Comparison of ENCODE assay signal across 21 cellular contexts in genomic region chr11:112156153-112156552, GRCh38. TPM values are rescaled to one million over a fixed set of nuclear protein-coding genes. Genes with fewer than 3 reads are reported as not detected.
"Had no signal": no experiment of that assay in that cellular context is flagged by ENCODE, and none has a peak within 500 bp of the region (broad histone marks: within the 10 kb centered on the region; RNA-seq: fewer than 3 reads in every experiment).

No MANE protein-coding gene starts in this region.

- H2AFZ ChIP-seq: neural progenitor cell had no signal

- H3K4me3 ChIP-seq: gastrocnemius medialis, heart left ventricle, lower lobe of right lung, neural progenitor cell, ovary, spleen, upper lobe of left lung had no signal

- DNase-seq: activated CD4-positive, alpha-beta T cell treated with anti-CD3 and anti-CD28 coated beads, Interleukin-2, amount 10 ng/mL, durations not matched to agents 7 days and 5 days; activated CD4-positive, CD25-positive, alpha-beta regulatory T cell; activated CD8-positive, alpha-beta memory T cell treated with anti-CD3 and anti-CD28 coated beads, Interleukin-2, amount 50 U/mL, for 48 hours; activated gamma-delta T cell; activated naive CD8-positive, alpha-beta T cell treated with anti-CD3 and anti-CD28 coated beads for 36 hours; activated T-cell treated with anti-CD3 and anti-CD28 coated beads, Interleukin-2, amount 50 U/mL, for 72 hours; anterior cingulate cortex; cerebellar nuclear complex; effector CD8-positive, alpha-beta T cell; gastrocnemius medialis; heart left ventricle; immature natural killer cell; left colon; lower lobe of right lung; midbrain; naive B cell; ovary; spleen; upper lobe of left lung had no signal

- H3K4me1 ChIP-seq: neural progenitor cell had no signal

- H3K4me2 ChIP-seq: neural progenitor cell had no signal

- ATAC-seq: activated T-cell treated with anti-CD3 and anti-CD28 coated beads, Interleukin-2, amount 50 U/mL, for 72 hours; gastrocnemius medialis; left colon; lower lobe of right lung; sciatic nerve had no signal

- H3K9me3 ChIP-seq: gastrocnemius medialis, heart left ventricle, lower lobe of right lung, ovary, spleen, upper lobe of left lung had no signal

- H3K27ac ChIP-seq: heart left ventricle, lower lobe of right lung, neural progenitor cell, ovary, spleen, upper lobe of left lung had no signal

- H3K27me3 ChIP-seq: gastrocnemius medialis, heart left ventricle, neural progenitor cell, ovary, spleen, upper lobe of left lung had no signal

- H3K36me3 ChIP-seq: gastrocnemius medialis, heart left ventricle, neural progenitor cell, ovary, upper lobe of left lung had no signal

RNA-seq across cellular contexts. Expression of gene TEX12, which starts 11.0 kb away (rescaled TPM):
- total RNA-seq: lower lobe of right lung had no signal
